Comparison of ENCODE assay signal across 25 cellular contexts in the genomic region with DNA sequence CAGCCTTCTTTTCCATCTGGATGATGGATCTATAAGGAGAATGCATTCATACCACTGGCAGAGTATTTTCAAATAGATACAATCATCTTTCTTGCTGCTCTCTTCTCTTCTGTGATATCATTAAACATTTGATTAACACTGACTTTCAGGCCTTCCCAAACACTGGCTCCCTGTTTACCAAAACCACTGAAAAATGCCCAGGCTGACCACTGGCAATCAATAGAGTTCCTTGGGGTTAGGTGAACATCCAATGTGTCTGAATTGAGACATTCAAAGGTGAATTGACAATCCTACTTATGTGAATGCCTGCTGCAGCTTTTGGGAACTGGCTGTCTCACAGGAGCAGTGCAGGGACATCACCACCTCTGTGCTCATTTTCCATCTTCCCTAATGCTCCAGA.
"Had no signal": no experiment of that assay in that cellular context is flagged by ENCODE, and none has a peak within 500 bp of the region (broad histone marks: within the 10 kb centered on the region; RNA-seq: fewer than 3 reads in every experiment).

No MANE protein-coding gene starts in this region.

- DNase-seq: activated CD4-positive, alpha-beta T cell treated with anti-CD3 and anti-CD28 coated beads for 48 hours; activated CD4-positive, alpha-beta T cell treated with anti-CD3 and anti-CD28 coated beads, Interleukin-2, amount 50 U/mL, for 4 hours; activated CD4-positive, CD25-positive, alpha-beta regulatory T cell treated with anti-CD3 and anti-CD28 coated beads, Interleukin-2, amount 50 U/mL, for 72 hours; activated CD8-positive, alpha-beta T cell treated with anti-CD3 and anti-CD28 coated beads, Interleukin-2, amount 10 ng/mL, durations not matched to agents 7 days and 5 days; activated effector memory CD4-positive, alpha-beta T cell treated with Interleukin-2 at 50 U/mL for 16 hours; activated naive CD4-positive, alpha-beta T cell; activated T-cell treated with anti-CD3 and anti-CD28 coated beads, Interleukin-2, amount 50 U/mL, for 24 hours; brain microvascular endothelial cell; Karpas-422; MM.1S; NCI-H1105; NCI-H1436; NCI-H2081; NCI-H510A treated with DMSO at 0.1 percent for 48 hours; NK-92 treated with Interleukin-12 subunit alpha and Interleukin-12 subunit beta, amount 100 ng/mL, for 24 hours; OCI-M1; RPMI8226; T-helper 1 cell had no signal

- H3K27me3 ChIP-seq: ascending aorta, brain microvascular endothelial cell, cardiac muscle cell had no signal

- H3K36me3 ChIP-seq: ascending aorta, brain microvascular endothelial cell, cardiac muscle cell had no signal

- H3K4me1 ChIP-seq: ascending aorta had no signal

- H3K4me3 ChIP-seq: ascending aorta, cardiac muscle cell, K562, SK-N-MC had no signal

- FAIRE-seq: K562 had no signal

- H3K27ac ChIP-seq: ascending aorta, brain microvascular endothelial cell, cardiac muscle cell, SK-N-MC had no signal

- ATAC-seq: activated CD8-positive, alpha-beta T cell treated with anti-CD3 and anti-CD28 coated beads, Interleukin-2, amount 10 ng/mL, durations not matched to agents 7 days and 5 days; K562; Panc1; Right ventricle myocardium inferior; WTC11 had no signal
